Comparison of ENCODE assay signal across 13 cellular contexts in genomic region chr2:219595250-219595649, GRCh38. TPM values are rescaled to one million over a fixed set of nuclear protein-coding genes. Genes with fewer than 3 reads are reported as not detected.
A peak's percentile ranks its signal among the peaks of the same experiment; 100 is the strongest.
DNase-seq lines count a peak whose midpoint lies in the region; ATAC-seq, FAIRE-seq and TF ChIP-seq lines count a peak whose summit lies in the region.
"Had no signal": no experiment of that assay in that cellular context is flagged by ENCODE, and none has a peak within 500 bp of the region (broad histone marks: within the 10 kb centered on the region; RNA-seq: fewer than 3 reads in every experiment).

No MANE protein-coding gene starts in this region.

- H3K79me2 ChIP-seq in astrocyte (ENCODE audit: insufficient read depth, low read length): peaks cover 8% of the 10 kb centered on the region

- no peak for ATAC-seq in GM19452 (IDR thresholded peaks at IDR 0.05; ENCODE audit: unreplicated experiment)
- ATAC-seq: esophagus mucosa had no signal

- TF ChIP-seq CTCF in astrocyte (IDR thresholded peaks at IDR 0.05; ENCODE audit: insufficient read depth, low read depth, low read length) (no peak), nephron progenitor cell (IDR thresholded peaks at IDR 0.05) (no peak)

- POLR2A ChIA-PET in HEK293T (lab: Yijun Ruan, JAX): interaction anchor here (0.9 to 3.2 kb wide), 3 partner anchors 10 to 24 kb away, joined by 3 to 28 read pairs (median 4); partner anchors contain the start of genes INHA and OBSL1

- H3K36me3 ChIP-seq in astrocyte (ENCODE audit: insufficient read depth, low read length): no peaks in the 10 kb centered on the region

- peaks cover 28% of the 10 kb centered on the region for H3K4me1 Mint-ChIP-seq in astrocyte (ENCODE audit: low read depth, unreplicated experiment)
- H3K4me1 Mint-ChIP-seq in nephron progenitor cell: peaks cover 53% of the 10 kb centered on the region

- peak overlapping the region; percentile 7 for H3K4me2 ChIP-seq in astrocyte (ENCODE audit: low read length)

- H3K27ac ChIP-seq in astrocyte (ENCODE audit: low read depth, low read length): no peak overlapping the region

- H3K9me3 Mint-ChIP-seq in astrocyte (ENCODE audit: unreplicated experiment): no peaks in the 10 kb centered on the region
- H3K9me3 Mint-ChIP-seq in nephron progenitor cell: no peaks in the 10 kb centered on the region
- H3K9me3 Mint-ChIP-seq: activated B cell treated with CpG ODN at 0.5 μM for 24 hours had no signal

- no peaks in the 10 kb centered on the region for H3K9me3 ChIP-seq in astrocyte (ENCODE audit: insufficient read depth, low read depth, low read length)

- H3K27ac Mint-ChIP-seq in astrocyte (ENCODE audit: unreplicated experiment): peak overlapping the region; percentile 72
- no peak overlapping the region for H3K27ac Mint-ChIP-seq in nephron progenitor cell
- H3K27ac Mint-ChIP-seq: activated B cell treated with CpG ODN at 0.5 μM for 24 hours had no signal

- H3K36me3 Mint-ChIP-seq in astrocyte (ENCODE audit: low read depth, unreplicated experiment): no peaks in the 10 kb centered on the region
- H3K36me3 Mint-ChIP-seq in nephron progenitor cell (ENCODE audit: low read depth): no peaks in the 10 kb centered on the region

- no peak overlapping the region for H3K9ac ChIP-seq in astrocyte (ENCODE audit: low read length)

- H3K4me1 ChIP-seq in astrocyte (ENCODE audit: insufficient read depth, low read length): peaks cover 11% of the 10 kb centered on the region

- H3K27me3 Mint-ChIP-seq in astrocyte (ENCODE audit: low read depth, unreplicated experiment): no peaks in the 10 kb centered on the region
- peaks cover 25% of the 10 kb centered on the region for H3K27me3 Mint-ChIP-seq in nephron progenitor cell (ENCODE audit: low read depth, poor library complexity)

- DNase-seq in Daoy (ENCODE audit: low read depth) (peak; percentile 41), HEK293T (ENCODE audit: extremely low spot score) (no peak), astrocyte (ENCODE audit: low read depth) (peak; percentile 5), nephron progenitor cell (no peak), medulla oblongata (ENCODE audit: extremely low spot score) (no peak)
- no peak for DNase-seq in stimulated activated CD4-positive, alpha-beta T cell treated with anti-CD3 and anti-CD28 coated beads, Interleukin-4, amount 100 ng/mL, for 1 hour
- DNase-seq: activated B cell treated with CpG ODN at 0.5 μM for 24 hours, activated T-cell treated with anti-CD3 and anti-CD28 coated beads for 4 hours, DMS153, NCI-H1694 had no signal

- CTCF ChIA-PET in HEK293T (lab: Yijun Ruan, JAX): interaction anchor here (0.7 to 1.9 kb wide), 2 partner anchors 14 to 34 kb away, joined by 6 to 9 read pairs; no protein-coding TSS in a partner anchor

- no peaks in the 10 kb centered on the region for H3K27me3 ChIP-seq in astrocyte (ENCODE audit: insufficient read depth, low read length)

- no peak overlapping the region for H2AFZ ChIP-seq in astrocyte (ENCODE audit: low read depth, low read length)

- no peak for FAIRE-seq in astrocyte (lab: Jason Lieb, UNC)
- FAIRE-seq: RCC 7860 had no signal

- no peak overlapping the region for H3K4me3 ChIP-seq in astrocyte (ENCODE audit: insufficient read depth, low read depth, low read length)

- no peaks in the 10 kb centered on the region for H4K20me1 ChIP-seq in astrocyte (ENCODE audit: insufficient read depth, low read length)

- H3K4me3 Mint-ChIP-seq in astrocyte (ENCODE audit: unreplicated experiment) (no peak overlapping the region), nephron progenitor cell (peak overlapping the region; percentile 56)
- H3K4me3 Mint-ChIP-seq: activated B cell treated with CpG ODN at 0.5 μM for 24 hours had no signal

TF ChIP-seq in HEK293T, 16 proteins besides CTCF, POLR2A, EP300 and RAD21:
- TF ChIP-seq ZNF384 (IDR thresholded peaks at IDR 0.05): peak; percentile 72
- no peak for TF ChIP-seq ARNT (IDR thresholded peaks at IDR 0.05)
- no peak for TF ChIP-seq SUZ12 (IDR thresholded peaks at IDR 0.05)
- no peak for TF ChIP-seq L3MBTL2 (conservative IDR thresholded peaks at IDR 0.05)

RNA-seq across cellular contexts. Expression of gene STK11IP, which starts 2.4 kb away (rescaled TPM):
- total RNA-seq in Daoy (2014; rRNA removed; shearing (Covaris generic)): 14.0 and 16.9 TPM in 2 replicates
- total RNA-seq in astrocyte: 24.9 TPM in 2 replicates

RNA-seq across cellular contexts. Expression of gene INHA, which starts 23.1 kb away (rescaled TPM):
- total RNA-seq in Daoy (2014; rRNA removed; shearing (Covaris generic)): 0.36 and 0.80 TPM in 2 replicates
- total RNA-seq in astrocyte: 0.52 and 0.99 TPM in 2 replicates
- total RNA-seq: activated B cell treated with CpG ODN at 0.5 μM for 24 hours had no signal

RNA-seq across cellular contexts. Expression of gene OBSL1, which starts 23.9 kb away (rescaled TPM):
- total RNA-seq in Daoy (2014; rRNA removed; shearing (Covaris generic)): 45.3 and 58.2 TPM in 2 replicates
- total RNA-seq in astrocyte: 77.5 and 88.1 TPM in 2 replicates
- total RNA-seq: activated B cell treated with CpG ODN at 0.5 μM for 24 hours had no signal

RNA-seq across cellular contexts. Expression of gene SLC4A3, which starts 32.2 kb away (rescaled TPM):
- total RNA-seq in Daoy (2014; rRNA removed; shearing (Covaris generic)): 2.3 and 2.4 TPM in 2 replicates
- total RNA-seq in astrocyte: 10.9 and 11.2 TPM in 2 replicates
- total RNA-seq: activated B cell treated with CpG ODN at 0.5 μM for 24 hours had no signal

RNA-seq across cellular contexts. Expression of gene TMEM198, which starts 51.4 kb away (rescaled TPM):
- 2.4 and 2.5 TPM in 2 replicates for total RNA-seq in Daoy (2014; rRNA removed; shearing (Covaris generic))
- 3.8 TPM in 2 replicates for total RNA-seq in astrocyte

Comparison
In these comparisons a context has a peak if more than half of its experiments do, and no peak if none do; other contexts are left out.
1. DNase-seq: peak in Daoy (single experiment) and astrocyte (single experiment); none in HEK293T (single experiment), nephron progenitor cell (single experiment), stimulated activated CD4-positive, alpha-beta T cell treated with anti-CD3 and anti-CD28 coated beads, Interleukin-4, amount 100 ng/mL, for 1 hour (single experiment) and medulla oblongata (single experiment).